Comparison of ENCODE assay signal across 11 cellular contexts in the genomic region with DNA sequence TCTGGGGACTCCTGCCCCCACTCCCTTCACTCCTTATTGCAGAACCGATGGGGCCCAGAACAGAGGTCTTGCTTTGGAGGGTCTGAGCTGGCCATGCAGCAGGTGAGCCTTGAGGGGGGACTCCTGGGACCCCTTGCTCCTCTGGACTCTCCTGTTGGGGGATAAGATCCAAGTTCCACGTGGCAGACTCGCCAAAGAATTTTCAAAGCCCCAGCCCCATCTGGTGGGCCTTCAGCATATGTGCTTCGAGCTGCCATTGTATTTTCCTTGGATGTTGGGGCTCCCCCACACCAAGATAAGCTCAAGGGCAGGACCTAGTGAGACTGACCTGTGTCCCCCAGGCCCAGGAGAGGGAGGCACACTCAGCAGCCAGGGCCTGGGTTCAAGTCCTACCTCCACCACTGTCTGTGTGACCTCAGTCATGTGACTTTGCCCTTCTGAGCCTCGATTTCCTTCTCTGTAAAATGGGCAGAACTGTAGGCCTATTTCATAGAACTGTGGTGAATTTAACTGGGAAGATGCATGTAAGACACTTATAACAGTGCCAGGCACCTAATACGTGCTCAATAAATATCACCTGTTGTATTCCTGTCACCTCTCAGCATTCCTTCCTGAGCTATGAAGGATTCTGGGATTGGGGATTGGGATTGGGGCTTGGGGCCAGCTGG.
"Had no signal": no experiment of that assay in that cellular context is flagged by ENCODE, and none has a peak within 500 bp of the region (broad histone marks: within the 10 kb centered on the region; RNA-seq: fewer than 3 reads in every experiment).

No MANE protein-coding gene starts in this region.

- H3K4me3 ChIP-seq: hepatocyte, left ventricle myocardium inferior, uterus had no signal

- H3K9me3 ChIP-seq: left ventricle myocardium inferior, neutrophil, uterus had no signal

- H3K36me3 ChIP-seq: left ventricle myocardium inferior, neutrophil, uterus had no signal

- H3K27me3 ChIP-seq: hepatocyte, uterus had no signal

- DNase-seq: activated CD4-positive, alpha-beta T cell treated with anti-CD3 and anti-CD28 coated beads for 48 hours; activated CD8-positive, alpha-beta memory T cell treated with anti-CD3 and anti-CD28 coated beads, Interleukin-2, amount 50 U/mL, for 4 hours; activated gamma-delta T cell; islet precursor cell; left ventricle myocardium inferior; naive B cell; uterus had no signal

- H3K27ac ChIP-seq: hepatocyte, left ventricle myocardium inferior, neutrophil, uterus had no signal

- ATAC-seq: esophagus mucosa; stimulated activated memory B cell treated with anti-CD40 and anti-IgM and Interleukin-4, amounts not matched to agents 10 μg/mL and 1 μg/mL and 100 μg/mL, for 72 hours had no signal
